Comparison of ENCODE assay signal across 13 cellular contexts in the genomic region with DNA sequence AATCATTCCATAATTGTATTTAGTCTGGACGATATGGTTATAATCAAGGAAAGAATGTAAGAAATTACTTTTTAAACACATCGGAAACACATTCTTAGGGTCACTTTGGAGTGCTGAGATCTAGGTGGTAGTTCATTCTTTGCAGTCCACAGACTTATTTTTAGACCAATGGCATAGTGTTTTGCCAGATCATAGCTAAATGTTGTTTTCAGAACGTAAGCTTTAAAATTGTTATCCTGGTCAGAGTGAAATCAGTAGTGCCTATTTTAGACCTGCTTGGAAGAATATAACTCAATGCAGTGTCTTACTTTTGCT. TPM values are rescaled to one million over a fixed set of nuclear protein-coding genes. Genes with fewer than 3 reads are reported as not detected.
DNase-seq lines count a peak whose midpoint lies in the region; ATAC-seq, FAIRE-seq and TF ChIP-seq lines count a peak whose summit lies in the region.
"Had no signal": no experiment of that assay in that cellular context is flagged by ENCODE, and none has a peak within 500 bp of the region (broad histone marks: within the 10 kb centered on the region; RNA-seq: fewer than 3 reads in every experiment).

No MANE protein-coding gene starts in this region.

- intact Hi-C loops in posterior cingulate gyrus (cut with DNase I) = no loop called here

- H3K36me3 Mint-ChIP-seq in memory B cell = peaks cover 25% of the 10 kb centered on the region

- no peak for TF ChIP-seq RAD21 in A549 (conservative IDR thresholded peaks at IDR 0.05 in 1 of 2, IDR thresholded peaks at IDR 0.05 in 1 of 2)

- TF ChIP-seq CTCF in A549 (IDR thresholded peaks at IDR 0.05) (no peak), cardiac fibroblast (IDR thresholded peaks at IDR 0.05; ENCODE audit: low read depth, low read length) (no peak), omental fat pad (IDR thresholded peaks at IDR 0.05) (no peak)

- H3K4me1 ChIP-seq in A549 = peaks cover 56% of the 10 kb centered on the region

- no peaks in the 10 kb centered on the region for H3K9me3 ChIP-seq in A549
- H3K9me3 ChIP-seq: Caco-2, HAP-1 had no signal

- POLR2A ChIA-PET in A549 (lab: Yijun Ruan, JAX) = interaction anchor here (2.0 kb wide), 1 partner anchor 9 kb away, joined by 14 read pairs; the partner anchor contains the start of gene MYL12B

- CTCF ChIA-PET in A549 (lab: Yijun Ruan, JAX) = interaction anchor here (1.0 to 1.5 kb wide), 2 partner anchors 12 to 203 kb away, joined by 3 to 4 read pairs; no protein-coding TSS in a partner anchor

- no peak for TF ChIP-seq POLR2A in A549 (IDR thresholded peaks at IDR 0.05; ENCODE audit: low read length)
- no peak for TF ChIP-seq POLR2A in H54 (IDR thresholded peaks at IDR 0.05; ENCODE audit: low read depth, low read length)

- peak overlapping the region; percentile 63 for H3K27ac Mint-ChIP-seq in memory B cell

- peak overlapping the region; percentile 91 for H3K4me2 ChIP-seq in A549

- H3K27me3 Mint-ChIP-seq in memory B cell = no peaks in the 10 kb centered on the region

- no peak for FAIRE-seq in A549 (lab: Jason Lieb, UNC)
- peak; percentile 53 for FAIRE-seq in H54 (lab: Jason Lieb, UNC)

- peak overlapping the region; percentile 8 for H3K4me3 Mint-ChIP-seq in memory B cell

- no peak for TF ChIP-seq EP300 in A549 (IDR thresholded peaks at IDR 0.05)

- H3K4me3 ChIP-seq in A549 (no peak overlapping the region), cardiac fibroblast (replicated peaks in 1 of 2; ENCODE audit: low read depth in 2 of 2, low read length in 2 of 2) (no peak overlapping the region)
- H3K4me3 ChIP-seq: HAP-1 had no signal

- ATAC-seq in A549 (no peak), memory B cell (ENCODE audit: low read depth) (no peak), omental fat pad (ENCODE audit: low FRiP score) (no peak), HG02970 (IDR thresholded peaks at IDR 0.05; ENCODE audit: low FRiP score, unreplicated experiment) (no peak), GM18519 (IDR thresholded peaks at IDR 0.05; ENCODE audit: low FRiP score, unreplicated experiment) (no peak)

- DNase-seq in A549 (ENCODE audit: low read depth in 1 of 2, low spot score in 1 of 2) = no peak
- DNase-seq in H54 (ENCODE audit: insufficient read length, low spot score) = no peak
- peak; percentile 29 to 45 for DNase-seq in cardiac fibroblast (ENCODE audit: low read depth in 2 of 2)
- no peak for DNase-seq in memory B cell (ENCODE audit: low spot score in 2 of 2)
- no peak for DNase-seq in posterior cingulate gyrus
- no peak for DNase-seq in omental fat pad (ENCODE audit: low spot score)
- DNase-seq: activated effector memory CD4-positive, alpha-beta T cell treated with Interleukin-2 at 50 U/mL for 16 hours; Caco-2; NCI-H2227 treated with DMSO at 0.1 percent for 48 hours; SW 1271 had no signal

- peaks cover 48% of the 10 kb centered on the region for H3K4me1 Mint-ChIP-seq in memory B cell

- 69% methylated on average over 3 of the region's 3 CpGs for WGBS in A549 (ENCODE audit: missing lambda C conversion rate)

- H3K9me3 Mint-ChIP-seq in memory B cell = no peaks in the 10 kb centered on the region

- no peak overlapping the region for H3K27ac ChIP-seq in A549

TF ChIP-seq in A549, 52 proteins besides CTCF, POLR2A, EP300 and RAD21:
- TF ChIP-seq, protein P1, sequence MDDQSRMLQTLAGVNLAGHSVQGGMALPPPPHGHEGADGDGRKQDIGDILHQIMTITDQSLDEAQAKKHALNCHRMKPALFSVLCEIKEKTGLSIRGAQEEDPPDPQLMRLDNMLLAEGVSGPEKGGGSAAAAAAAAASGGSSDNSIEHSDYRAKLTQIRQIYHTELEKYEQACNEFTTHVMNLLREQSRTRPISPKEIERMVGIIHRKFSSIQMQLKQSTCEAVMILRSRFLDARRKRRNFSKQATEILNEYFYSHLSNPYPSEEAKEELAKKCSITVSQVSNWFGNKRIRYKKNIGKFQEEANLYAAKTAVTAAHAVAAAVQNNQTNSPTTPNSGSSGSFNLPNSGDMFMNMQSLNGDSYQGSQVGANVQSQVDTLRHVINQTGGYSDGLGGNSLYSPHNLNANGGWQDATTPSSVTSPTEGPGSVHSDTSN (IDR thresholded peaks at IDR 0.05) = no peak
- TF ChIP-seq NR3C1 (IDR thresholded peaks at IDR 0.05) = no peak
- TF ChIP-seq NPAS2 (CRISPR knock-in tag; IDR thresholded peaks at IDR 0.05; ENCODE audit: borderline replicate concordance) = no peak
- no peak for TF ChIP-seq EHMT2 (IDR thresholded peaks at IDR 0.05; ENCODE audit: low read depth)
- no peak for TF ChIP-seq PHF8 (IDR thresholded peaks at IDR 0.05; ENCODE audit: borderline replicate concordance, low read depth)
- TF ChIP-seq FOSL2 (IDR thresholded peaks at IDR 0.05) = no peak
- TF ChIP-seq FOSL2 (CRISPR knock-in tag; IDR thresholded peaks at IDR 0.05) = no peak
- TF ChIP-seq, protein P2, sequence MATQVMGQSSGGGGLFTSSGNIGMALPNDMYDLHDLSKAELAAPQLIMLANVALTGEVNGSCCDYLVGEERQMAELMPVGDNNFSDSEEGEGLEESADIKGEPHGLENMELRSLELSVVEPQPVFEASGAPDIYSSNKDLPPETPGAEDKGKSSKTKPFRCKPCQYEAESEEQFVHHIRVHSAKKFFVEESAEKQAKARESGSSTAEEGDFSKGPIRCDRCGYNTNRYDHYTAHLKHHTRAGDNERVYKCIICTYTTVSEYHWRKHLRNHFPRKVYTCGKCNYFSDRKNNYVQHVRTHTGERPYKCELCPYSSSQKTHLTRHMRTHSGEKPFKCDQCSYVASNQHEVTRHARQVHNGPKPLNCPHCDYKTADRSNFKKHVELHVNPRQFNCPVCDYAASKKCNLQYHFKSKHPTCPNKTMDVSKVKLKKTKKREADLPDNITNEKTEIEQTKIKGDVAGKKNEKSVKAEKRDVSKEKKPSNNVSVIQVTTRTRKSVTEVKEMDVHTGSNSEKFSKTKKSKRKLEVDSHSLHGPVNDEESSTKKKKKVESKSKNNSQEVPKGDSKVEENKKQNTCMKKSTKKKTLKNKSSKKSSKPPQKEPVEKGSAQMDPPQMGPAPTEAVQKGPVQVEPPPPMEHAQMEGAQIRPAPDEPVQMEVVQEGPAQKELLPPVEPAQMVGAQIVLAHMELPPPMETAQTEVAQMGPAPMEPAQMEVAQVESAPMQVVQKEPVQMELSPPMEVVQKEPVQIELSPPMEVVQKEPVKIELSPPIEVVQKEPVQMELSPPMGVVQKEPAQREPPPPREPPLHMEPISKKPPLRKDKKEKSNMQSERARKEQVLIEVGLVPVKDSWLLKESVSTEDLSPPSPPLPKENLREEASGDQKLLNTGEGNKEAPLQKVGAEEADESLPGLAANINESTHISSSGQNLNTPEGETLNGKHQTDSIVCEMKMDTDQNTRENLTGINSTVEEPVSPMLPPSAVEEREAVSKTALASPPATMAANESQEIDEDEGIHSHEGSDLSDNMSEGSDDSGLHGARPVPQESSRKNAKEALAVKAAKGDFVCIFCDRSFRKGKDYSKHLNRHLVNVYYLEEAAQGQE (IDR thresholded peaks at IDR 0.05) = no peak
- no peak for TF ChIP-seq KDM1A (IDR thresholded peaks at IDR 0.05; ENCODE audit: low read depth)
- no peak for TF ChIP-seq RFX5 (IDR thresholded peaks at IDR 0.05)
- TF ChIP-seq BHLHE40 (IDR thresholded peaks at IDR 0.05; ENCODE audit: low read depth, low read length) = no peak
- no peak for TF ChIP-seq NFE2L2 (conservative IDR thresholded peaks at IDR 0.05; ENCODE audit: low read length)

RNA-seq across cellular contexts. Expression of gene MYL12A, which starts 4.3 kb away (rescaled TPM):
- polyA plus RNA-seq in A549 (2011; rRNA removed) (446 and 510 TPM in 2 replicates), A549 (2017; fragmentation: RNase III; extraction: RNeasy Plus Mini Kit Qiagen cat#74134 plus additional on column Dnase treatment) (514 to 544 TPM (median 539 TPM) in 3 replicates)
- polyA plus RNA-seq in A549 (2012; cell fraction: cytosol; rRNA removed) = 183 and 195 TPM in 2 replicates
- polyA plus RNA-seq in A549 (2012; cell fraction: nucleus; rRNA removed) = 75.7 and 105 TPM in 2 replicates
- polyA minus RNA-seq in A549 (2011; rRNA and poly(A)+ RNA removed) = 165 and 202 TPM in 2 replicates
- 100 to 1,000 TPM; 393 to 814 (median 535) TPM for total RNA-seq in omental fat pad

RNA-seq across cellular contexts. Expression of gene MYL12B, which starts 10.0 kb away (rescaled TPM):
- 484 and 498 TPM in 2 replicates for polyA plus RNA-seq in A549 (2011; rRNA removed)
- 333 and 358 TPM in 2 replicates for polyA plus RNA-seq in A549 (2012; cell fraction: cytosol; rRNA removed)
- 118 and 127 TPM in 2 replicates for polyA plus RNA-seq in A549 (2012; cell fraction: nucleus; rRNA removed)
- 419 to 437 TPM (median 426 TPM) in 3 replicates for polyA plus RNA-seq in A549 (2017; fragmentation: RNase III; extraction: RNeasy Plus Mini Kit Qiagen cat#74134 plus additional on column Dnase treatment)
- polyA minus RNA-seq in A549 (2011; rRNA and poly(A)+ RNA removed) = 129 and 132 TPM in 2 replicates
- 100 to 1,000 TPM; 263 to 352 (median 318) TPM for total RNA-seq in omental fat pad

RNA-seq across cellular contexts. Expression of gene MYOM1, which starts 32.2 kb away (rescaled TPM):
- polyA plus RNA-seq in A549 (2011; rRNA removed) (0.30 and 0.36 TPM in 2 replicates), A549 (2017; fragmentation: RNase III; extraction: RNeasy Plus Mini Kit Qiagen cat#74134 plus additional on column Dnase treatment) (0.18 to 0.34 TPM (median 0.33 TPM) in 3 replicates)
- 0.08 and 0.16 TPM in 2 replicates for polyA plus RNA-seq in A549 (2012; cell fraction: cytosol; rRNA removed)
- 0.10 and 0.53 TPM in 2 replicates for polyA plus RNA-seq in A549 (2012; cell fraction: nucleus; rRNA removed)
- 0.25 and 0.29 TPM in 2 replicates for polyA minus RNA-seq in A549 (2011; rRNA and poly(A)+ RNA removed)
- total RNA-seq in omental fat pad = 1 to 10 TPM; 2.6 to 8.5 (median 2.9) TPM

Comparison
In these comparisons a context has a peak if more than half of its experiments do, and no peak if none do; other contexts are left out.
1. DNase-seq: peak in cardiac fibroblast (2 of 2); none in A549 (0 of 2), H54 (single experiment), memory B cell (0 of 2), posterior cingulate gyrus (0 of 10) and omental fat pad (single experiment).